In the genomic region with DNA sequence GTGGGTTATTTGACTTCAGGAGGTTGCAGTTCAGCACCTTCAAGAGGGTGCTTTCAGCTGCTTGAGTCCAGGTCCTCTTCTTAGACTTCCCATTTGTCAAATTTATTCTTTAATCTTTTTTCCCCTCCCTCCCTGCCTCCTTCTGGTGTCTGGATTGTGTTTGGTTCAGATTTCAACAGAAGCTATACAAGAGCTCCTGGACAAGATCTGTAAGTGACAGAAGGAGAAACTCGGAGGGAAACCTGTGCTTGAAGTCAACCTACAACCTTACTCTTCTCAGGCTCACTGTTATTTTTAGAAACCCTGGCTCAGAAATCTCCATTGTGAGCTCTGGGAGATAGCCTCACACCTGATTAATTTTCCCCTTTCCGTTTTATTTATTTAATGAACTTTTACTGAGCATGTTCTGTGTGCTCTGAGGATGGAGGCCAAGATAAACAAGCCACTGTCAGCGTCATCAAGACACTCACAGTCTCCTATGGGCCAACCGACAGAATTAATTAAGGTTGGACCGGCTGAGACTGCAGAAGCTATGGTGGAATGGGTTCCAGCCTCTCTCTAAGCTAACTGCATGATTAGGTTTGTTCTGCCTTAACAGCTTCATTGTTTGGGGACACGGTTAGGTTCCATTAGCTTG, we compare ENCODE assay signal across 30 cellular contexts. TPM values are rescaled to one million over a fixed set of nuclear protein-coding genes. Genes with fewer than 3 reads are reported as not detected.
DNase-seq lines count a peak whose midpoint lies in the region; ATAC-seq and TF ChIP-seq lines count a peak whose summit lies in the region.
"Had no signal": no experiment of that assay in that cellular context is flagged by ENCODE, and none has a peak within 500 bp of the region (broad histone marks: within the 10 kb centered on the region; RNA-seq: fewer than 3 reads in every experiment).

No MANE protein-coding gene starts in this region.

- 0 out of 2 replicates have a peak overlapping the region, but pooled peaks have one; percentile 2 for H3K27ac ChIP-seq in 22Rv1
- H3K27ac ChIP-seq: adrenal gland, body of pancreas, left lung, suprapubic skin had no signal

- ATAC-seq in left lobe of liver = peak; percentile 44
- no peak for ATAC-seq in HG02973 (IDR thresholded peaks at IDR 0.05; ENCODE audit: unreplicated experiment)
- no peak for ATAC-seq in HG02852 (IDR thresholded peaks at IDR 0.05; ENCODE audit: unreplicated experiment)
- ATAC-seq: activated CD8-positive, alpha-beta memory T cell treated with anti-CD3 and anti-CD28 coated beads, Interleukin-2, amount 10 ng/mL, durations not matched to agents 7 days and 5 days; activated T-cell treated with anti-CD3 and anti-CD28 coated beads, Interleukin-2, amount 50 U/mL, for 4 hours; body of pancreas; left lung; stimulated activated memory B cell treated with anti-CD40 and anti-IgM and Interleukin-4, amounts not matched to agents 10 μg/mL and 1 μg/mL and 100 μg/mL, for 72 hours had no signal

- peaks cover 6% of the 10 kb centered on the region for H3K36me3 Mint-ChIP-seq in activated T-helper 2 cell treated with anti-CD3 and anti-CD28 coated beads, Interferon-gamma antibody, Interleukin-2, Interleukin-4, amounts not matched to agents 10 μg/mL and 5 μg/mL and 100 μg/mL, durations not matched to agents 14 hours and 24 hours and 36 hours (ENCODE audit: low read depth)
- H3K36me3 Mint-ChIP-seq: activated CD8-positive, alpha-beta memory T cell treated with anti-CD3 and anti-CD28 coated beads, Interleukin-2, amount 10 ng/mL, durations not matched to agents 7 days and 5 days had no signal

- no peaks in the 10 kb centered on the region for H3K27me3 Mint-ChIP-seq in activated T-helper 2 cell treated with anti-CD3 and anti-CD28 coated beads, Interferon-gamma antibody, Interleukin-2, Interleukin-4, amounts not matched to agents 10 μg/mL and 5 μg/mL and 100 μg/mL, durations not matched to agents 14 hours and 24 hours and 36 hours (ENCODE audit: low read depth)
- H3K27me3 Mint-ChIP-seq: activated CD8-positive, alpha-beta memory T cell treated with anti-CD3 and anti-CD28 coated beads, Interleukin-2, amount 10 ng/mL, durations not matched to agents 7 days and 5 days; stimulated activated memory B cell treated with anti-CD40 and anti-IgM and Interleukin-4, amounts not matched to agents 10 μg/mL and 1 μg/mL and 100 μg/mL, for 72 hours had no signal

- DNase-seq in NCI-H2029 treated with DMSO at 0.1 percent for 48 hours (lab: John Stamatoyannopoulos, UW) (peak; percentile 42), NCI-H2029 (lab: John Stamatoyannopoulos, UW) (no peak), left lobe of liver (ENCODE audit: low spot score) (no peak)
- DNase-seq in activated T-helper 2 cell treated with anti-CD3 and anti-CD28 coated beads, Interferon-gamma antibody, Interleukin-2, Interleukin-4, amounts not matched to agents 10 μg/mL and 5 μg/mL and 100 μg/mL, durations not matched to agents 14 hours and 24 hours and 36 hours (ENCODE audit: low spot score) = no peak
- no peak for DNase-seq in stimulated activated CD4-positive, alpha-beta T cell treated with anti-CD3 and anti-CD28 coated beads, Interleukin-2, amount 100 ng/mL, for 24 hours
- DNase-seq: 8988T; activated CD8-positive, alpha-beta memory T cell treated with anti-CD3 and anti-CD28 coated beads, Interleukin-2, amount 10 ng/mL, durations not matched to agents 7 days and 5 days; activated naive CD4-positive, alpha-beta T cell; activated T-cell treated with anti-CD3 and anti-CD28 coated beads, Interleukin-2, amount 50 U/mL, for 4 hours; adrenal gland; Calu3; DMS79; GDM1; HCEC 1CT; left lung; mesendoderm; NCI-H146; Peyer's patch; SIG-M5; T-helper 9 cell had no signal

- no peak for TF ChIP-seq CTCF in 22Rv1 (IDR thresholded peaks at IDR 0.05)

- no peaks in the 10 kb centered on the region for H3K9me3 Mint-ChIP-seq in activated T-helper 2 cell treated with anti-CD3 and anti-CD28 coated beads, Interferon-gamma antibody, Interleukin-2, Interleukin-4, amounts not matched to agents 10 μg/mL and 5 μg/mL and 100 μg/mL, durations not matched to agents 14 hours and 24 hours and 36 hours
- H3K9me3 Mint-ChIP-seq: activated T-cell treated with anti-CD3 and anti-CD28 coated beads, Interleukin-2, amount 50 U/mL, for 4 hours; stimulated activated memory B cell treated with anti-CD40 and anti-IgM and Interleukin-4, amounts not matched to agents 10 μg/mL and 1 μg/mL and 100 μg/mL, for 72 hours had no signal

- H3K27ac Mint-ChIP-seq in activated T-helper 2 cell treated with anti-CD3 and anti-CD28 coated beads, Interferon-gamma antibody, Interleukin-2, Interleukin-4, amounts not matched to agents 10 μg/mL and 5 μg/mL and 100 μg/mL, durations not matched to agents 14 hours and 24 hours and 36 hours = no peak overlapping the region

- H3K4me3 Mint-ChIP-seq in activated T-helper 2 cell treated with anti-CD3 and anti-CD28 coated beads, Interferon-gamma antibody, Interleukin-2, Interleukin-4, amounts not matched to agents 10 μg/mL and 5 μg/mL and 100 μg/mL, durations not matched to agents 14 hours and 24 hours and 36 hours (ENCODE audit: low read depth) = peak overlapping the region; percentile 79
- H3K4me3 Mint-ChIP-seq: activated CD8-positive, alpha-beta memory T cell treated with anti-CD3 and anti-CD28 coated beads, Interleukin-2, amount 10 ng/mL, durations not matched to agents 7 days and 5 days; activated T-cell treated with anti-CD3 and anti-CD28 coated beads, Interleukin-2, amount 50 U/mL, for 4 hours; CD14-positive monocyte; stimulated activated memory B cell treated with anti-CD40 and anti-IgM and Interleukin-4, amounts not matched to agents 10 μg/mL and 1 μg/mL and 100 μg/mL, for 72 hours had no signal

- intact Hi-C loops in activated T-helper 2 cell treated with anti-CD3 and anti-CD28 coated beads, Interferon-gamma antibody, Interleukin-2, Interleukin-4, amounts not matched to agents 10 μg/mL and 5 μg/mL and 100 μg/mL, durations not matched to agents 14 hours and 24 hours and 36 hours (cut with micrococcal nuclease) = no loop called here

- H3K4me1 Mint-ChIP-seq in activated T-helper 2 cell treated with anti-CD3 and anti-CD28 coated beads, Interferon-gamma antibody, Interleukin-2, Interleukin-4, amounts not matched to agents 10 μg/mL and 5 μg/mL and 100 μg/mL, durations not matched to agents 14 hours and 24 hours and 36 hours (ENCODE audit: low read depth) = peaks cover 29% of the 10 kb centered on the region

RNA-seq across cellular contexts. Expression of gene PDE1B, which starts 13.4 kb away (rescaled TPM):
- total RNA-seq in activated T-helper 2 cell treated with anti-CD3 and anti-CD28 coated beads, Interferon-gamma antibody, Interleukin-2, Interleukin-4, amounts not matched to agents 10 μg/mL and 5 μg/mL and 100 μg/mL, durations not matched to agents 14 hours and 24 hours and 36 hours = 17.1 and 18.7 TPM in 2 replicates
- total RNA-seq in left lobe of liver = 1.4 TPM
- total RNA-seq: Calu3, endothelial cell of umbilical vein, glomerular endothelial cell, LHCN-M2 had no signal

RNA-seq across cellular contexts. Expression of gene PPP1R1A, which starts 25.6 kb away (rescaled TPM):
- total RNA-seq in activated T-helper 2 cell treated with anti-CD3 and anti-CD28 coated beads, Interferon-gamma antibody, Interleukin-2, Interleukin-4, amounts not matched to agents 10 μg/mL and 5 μg/mL and 100 μg/mL, durations not matched to agents 14 hours and 24 hours and 36 hours = not detected in 2 replicates
- total RNA-seq in left lobe of liver = 60.9 TPM
- total RNA-seq: activated CD8-positive, alpha-beta memory T cell treated with anti-CD3 and anti-CD28 coated beads, Interleukin-2, amount 10 ng/mL, durations not matched to agents 7 days and 5 days; activated T-cell treated with anti-CD3 and anti-CD28 coated beads, Interleukin-2, amount 50 U/mL, for 4 hours; endothelial cell of umbilical vein; glomerular endothelial cell; LHCN-M2 had no signal

Comparison
In these comparisons a context has a peak if more than half of its experiments do, and no peak if none do; other contexts are left out.
1. RNA of gene PPP1R1A, which starts 25.6 kb away (total RNA-seq): 60.9 TPM in left lobe of liver (single experiment); not detected in activated T-helper 2 cell treated with anti-CD3 and anti-CD28 coated beads, Interferon-gamma antibody, Interleukin-2, Interleukin-4, amounts not matched to agents 10 μg/mL and 5 μg/mL and 100 μg/mL, durations not matched to agents 14 hours and 24 hours and 36 hours; every median in the first group is over 10 times any median in the second.